Comparison of ENCODE assay signal across 18 cellular contexts in the genomic region with DNA sequence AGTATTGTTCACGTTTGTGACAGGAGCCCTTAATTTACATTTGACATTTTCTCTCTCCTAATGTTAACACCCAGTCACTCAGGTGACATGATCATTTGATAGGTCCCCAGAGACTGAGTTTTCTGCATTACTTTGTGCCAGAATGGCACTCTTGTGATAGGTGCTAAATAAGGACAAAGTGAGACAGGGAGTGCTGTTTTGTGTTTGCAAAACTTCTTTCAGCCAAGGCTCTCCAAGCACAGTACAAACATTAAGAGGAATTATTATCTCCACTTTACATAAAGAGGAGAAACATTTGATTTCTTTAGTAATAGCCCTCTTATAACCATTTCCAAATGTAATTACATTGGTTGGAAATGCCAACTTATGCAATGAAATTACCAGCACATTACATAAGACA.
"Had no signal": no experiment of that assay in that cellular context is flagged by ENCODE, and none has a peak within 500 bp of the region (broad histone marks: within the 10 kb centered on the region; RNA-seq: fewer than 3 reads in every experiment).

No MANE protein-coding gene starts in this region.

- H3K27ac ChIP-seq: body of pancreas, cardiac muscle cell, epithelial cell of prostate, heart left ventricle, pancreas, psoas muscle, right atrium auricular region, thoracic aorta, WERI-Rb-1 had no signal

- H3K4me3 ChIP-seq: body of pancreas, cardiac muscle cell, heart left ventricle, pancreas, psoas muscle, right atrium auricular region, thoracic aorta had no signal

- H3K27me3 ChIP-seq: body of pancreas, heart left ventricle, pancreas, right atrium auricular region had no signal

- H3K9me3 ChIP-seq: body of pancreas, heart left ventricle, pancreas, psoas muscle, right atrium auricular region, thoracic aorta had no signal

- ATAC-seq: activated CD8-positive, alpha-beta T cell treated with anti-CD3 and anti-CD28 coated beads, Interleukin-2, amount 10 ng/mL, durations not matched to agents 7 days and 5 days; activated naive CD8-positive, alpha-beta T cell treated with anti-CD3 and anti-CD28 coated beads, Interleukin-2, amount 50 U/mL, for 24 hours; body of pancreas; heart left ventricle; pancreas; psoas muscle had no signal

- H3K4me1 ChIP-seq: body of pancreas, heart left ventricle, pancreas, psoas muscle, right atrium auricular region had no signal

- DNase-seq: activated CD4-positive, alpha-beta T cell treated with anti-CD3 and anti-CD28 coated beads, Interleukin-2, amount 50 U/mL, for 1 hour; activated CD4-positive, CD25-positive, alpha-beta regulatory T cell treated with anti-CD3 and anti-CD28 coated beads, Interleukin-2, amount 50 U/mL, for 72 hours; activated CD8-positive, alpha-beta T cell treated with anti-CD3 and anti-CD28 coated beads, Interleukin-2, amount 10 ng/mL, durations not matched to agents 7 days and 5 days; activated gamma-delta T cell; activated naive CD4-positive, alpha-beta T cell treated with anti-CD3 and anti-CD28 coated beads, Interleukin-2, amount 50 U/mL, for 16 hours; activated naive CD8-positive, alpha-beta T cell treated with anti-CD3 and anti-CD28 coated beads, Interleukin-2, amount 50 U/mL, for 24 hours; body of pancreas; cortex of kidney; heart left ventricle; pancreas; psoas muscle; stimulated activated CD4-positive, alpha-beta T cell treated with anti-CD3 and anti-CD28 coated beads, Interleukin-4, amount 100 ng/mL, for 24 hours; stimulated activated naive CD4-positive, alpha-beta T cell treated with Interleukin-2 at 50 U/mL for 16 hours; WERI-Rb-1 had no signal

- H3K36me3 ChIP-seq: cardiac muscle cell, heart left ventricle, pancreas, right atrium auricular region, thoracic aorta, WERI-Rb-1 had no signal
